In genomic region chr4:71648923-71649322, GRCh38 we compare ENCODE assay signal across 25 cellular contexts.
A peak's percentile ranks its signal among the peaks of the same experiment; 100 is the strongest.
DNase-seq lines count a peak whose midpoint lies in the region; ATAC-seq and TF ChIP-seq lines count a peak whose summit lies in the region.
"Had no signal": no experiment of that assay in that cellular context is flagged by ENCODE, and none has a peak within 500 bp of the region (broad histone marks: within the 10 kb centered on the region; RNA-seq: fewer than 3 reads in every experiment).

No MANE protein-coding gene starts in this region.

- H3K4me1 ChIP-seq in PC-3 (ENCODE audit: insufficient read depth, low read length), result peaks cover 22% of the 10 kb centered on the region
- H3K4me1 ChIP-seq in GM23338 (ENCODE audit: insufficient read depth), result no peaks in the 10 kb centered on the region

- H3K4me2 ChIP-seq in PC-3 (ENCODE audit: low read length) (peak overlapping the region; percentile 34), GM23338 (no peak overlapping the region)

- ATAC-seq in PC-3 (no peak; the same call in 1 of the 2 replicates), GM23338 (no peak)
- ATAC-seq: CD8-positive, alpha-beta T cell; HCT116; T-cell had no signal

- intact Hi-C loops in PC-3 (cut with micrococcal nuclease), result loop anchor here (2.0 kb wide), 1 partner anchor 40 kb away; no protein-coding TSS in a partner anchor

- H4K20me1 ChIP-seq in PC-3 (ENCODE audit: low read length) (no peaks in the 10 kb centered on the region), GM23338 (replicated peaks; ENCODE audit: insufficient read depth) (no peaks in the 10 kb centered on the region)

- TF ChIP-seq CTCF in PC-3 (conservative IDR thresholded peaks at IDR 0.05; ENCODE audit: low read depth, low read length) (no peak), epithelial cell of esophagus (IDR thresholded peaks at IDR 0.05; ENCODE audit: insufficient read depth, low read depth, low read length, missing control alignments) (no peak), GM23338 (conservative IDR thresholded peaks at IDR 0.05; ENCODE audit: low read depth in 2 of 2) (no peak)

- H2AFZ ChIP-seq in PC-3 (ENCODE audit: low read length), result no peak overlapping the region
- no peak overlapping the region for H2AFZ ChIP-seq in GM23338

- no peaks in the 10 kb centered on the region for H3K9me2 ChIP-seq in PC-3 (replicated peaks; ENCODE audit: low read length)
- peaks cover 7% of the 10 kb centered on the region; the same call in 1 of the 2 replicates for H3K9me2 ChIP-seq in GM23338 (ENCODE audit: insufficient read depth)

- DNase-seq in DMS 273 (lab: John Stamatoyannopoulos, UW; ENCODE audit: unreplicated experiment) (peak; percentile 4), DMS 273 treated with DMSO at 0.1 percent for 48 hours (lab: John Stamatoyannopoulos, UW) (no peak), PC-3 (peak; percentile 34), epithelial cell of esophagus (ENCODE audit: low read depth) (peak; percentile 8), renal cortical epithelial cell (ENCODE audit: low read depth) (peak; percentile 9), GM23338 (ENCODE audit: low spot score) (no peak), RPMI8226 (no peak), activated T-cell treated with anti-CD3 and anti-CD28 coated beads for 4 hours (no peak)
- DNase-seq: CD8-positive, alpha-beta T cell; DMS153; NCI-H1092 treated with DMSO at 0.1 percent for 48 hours; NCI-H146; NCI-H2029 treated with DMSO at 0.1 percent for 48 hours; NCI-H345; NCI-H510A treated with DMSO at 0.1 percent for 48 hours; NCI-H748 treated with DMSO at 0.1 percent for 48 hours; NK-92 treated with Interleukin-12 subunit alpha and Interleukin-12 subunit beta, amount 100 ng/mL, for 24 hours; SHP77; T-cell had no signal

- H3K27me3 ChIP-seq in PC-3 (ENCODE audit: low read length) (no peaks in the 10 kb centered on the region), GM23338 (ENCODE audit: insufficient read depth) (no peaks in the 10 kb centered on the region)

- CTCF ChIA-PET in PC-3 (lab: Charles Lee), result no interaction called here

- no peaks in the 10 kb centered on the region for H3K36me3 Mint-ChIP-seq in GM23338 (ENCODE audit: low read depth)
- H3K36me3 Mint-ChIP-seq: CD8-positive, alpha-beta T cell; T-cell had no signal

- BruUV-seq in PC-3 (replicated peaks; lab: Mats Ljungman, UMichigan), result no TSS peak

- H3F3A ChIP-seq in PC-3 (ENCODE audit: low read length, unreplicated experiment) (peaks cover 5% of the 10 kb centered on the region), GM23338 (replicated peaks; ENCODE audit: low read depth) (no peaks in the 10 kb centered on the region)

- no peak overlapping the region for H3K9ac ChIP-seq in PC-3 (ENCODE audit: low read length)

- no peaks in the 10 kb centered on the region for H3K4me1 Mint-ChIP-seq in GM23338
- H3K4me1 Mint-ChIP-seq: B cell, T-cell had no signal

- POLR2A ChIA-PET in PC-3 (lab: Charles Lee; ENCODE audit: unreplicated experiment), result no interaction called here

- peaks cover 12% of the 10 kb centered on the region for H3K9me3 Mint-ChIP-seq in GM23338
- H3K9me3 Mint-ChIP-seq: CD8-positive, alpha-beta T cell; T-cell had no signal

- H3K36me3 ChIP-seq in PC-3 (ENCODE audit: low read depth, low read length), result no peaks in the 10 kb centered on the region
- no peaks in the 10 kb centered on the region for H3K36me3 ChIP-seq in GM23338 (ENCODE audit: insufficient read depth)

- no peak overlapping the region for H3K4me3 Mint-ChIP-seq in GM23338
- H3K4me3 Mint-ChIP-seq: B cell; CD8-positive, alpha-beta T cell; T-cell had no signal

- H3K4me3 ChIP-seq in PC-3 (ENCODE audit: low read length) (no peak overlapping the region), epithelial cell of esophagus (ENCODE audit: low read length) (no peak overlapping the region), GM23338 (no peak overlapping the region)

- H3K79me2 ChIP-seq in PC-3 (ENCODE audit: low read length), result no peaks in the 10 kb centered on the region
- H3K79me2 ChIP-seq in GM23338 (replicated peaks; ENCODE audit: insufficient read depth), result no peaks in the 10 kb centered on the region

- no peaks in the 10 kb centered on the region for H3K9me3 ChIP-seq in PC-3 (ENCODE audit: low read length)

- peak overlapping the region; percentile 9; the same call in 1 of the 2 replicates for H3K27ac ChIP-seq in PC-3 (ENCODE audit: low read length)
- H3K27ac ChIP-seq in GM23338 (ENCODE audit: low read depth), result no peak overlapping the region
- H3K27ac ChIP-seq: 22Rv1, C4-2B, HL-60, RWPE1 had no signal

- H3K27ac Mint-ChIP-seq in GM23338, result no peak overlapping the region
- H3K27ac Mint-ChIP-seq: B cell; CD8-positive, alpha-beta T cell; T-cell had no signal

- no peaks in the 10 kb centered on the region for H3K27me3 Mint-ChIP-seq in GM23338 (ENCODE audit: insufficient read depth, low read depth, poor library complexity)
- H3K27me3 Mint-ChIP-seq: B cell had no signal

TF ChIP-seq in GM23338, 12 proteins besides CTCF, POLR2A, EP300 and RAD21 (continues in another document):
- no peak for TF ChIP-seq ZNF462 (CRISPR knock-in tag; IDR thresholded peaks at IDR 0.05)
- TF ChIP-seq CREB1 (CRISPR knock-in tag; IDR thresholded peaks at IDR 0.05; ENCODE audit: low read depth), result no peak
- TF ChIP-seq ZNF331 (CRISPR knock-in tag; IDR thresholded peaks at IDR 0.05; ENCODE audit: low read depth), result no peak
- no peak for TF ChIP-seq POLR2AphosphoS5 (IDR thresholded peaks at IDR 0.05; ENCODE audit: low read depth)
- TF ChIP-seq EZH2 (IDR thresholded peaks at IDR 0.05; ENCODE audit: low read depth, unreplicated experiment), result no peak
- TF ChIP-seq EZH2phosphoT487 (IDR thresholded peaks at IDR 0.05; ENCODE audit: unreplicated experiment), result no peak
- no peak for TF ChIP-seq JUNB (IDR thresholded peaks at IDR 0.05; ENCODE audit: unreplicated experiment)
- no peak for TF ChIP-seq ETS1 (IDR thresholded peaks at IDR 0.05)

Comparison
In these comparisons a context has a peak if more than half of its experiments do, and no peak if none do; other contexts are left out.
1. DNase-seq: peak in DMS 273 (single experiment), PC-3 (single experiment), epithelial cell of esophagus (single experiment) and renal cortical epithelial cell (single experiment); none in DMS 273 treated with DMSO at 0.1 percent for 48 hours (single experiment), GM23338 (single experiment), RPMI8226 (single experiment) and activated T-cell treated with anti-CD3 and anti-CD28 coated beads for 4 hours (single experiment).